Comparison of ENCODE assay signal across 9 cellular contexts in genomic region chr1:33903210-33903589, GRCh38. TPM values are rescaled to one million over a fixed set of nuclear protein-coding genes. Genes with fewer than 3 reads are reported as not detected.
DNase-seq lines count a peak whose midpoint lies in the region; ATAC-seq and TF ChIP-seq lines count a peak whose summit lies in the region.
"Had no signal": no experiment of that assay in that cellular context is flagged by ENCODE, and none has a peak within 500 bp of the region (broad histone marks: within the 10 kb centered on the region; RNA-seq: fewer than 3 reads in every experiment).

No MANE protein-coding gene starts in this region.

- peak; percentile 64 for ATAC-seq in GM18870 (IDR thresholded peaks at IDR 0.05; ENCODE audit: unreplicated experiment)
- ATAC-seq in effector memory CD8-positive, alpha-beta T cell (replicated peaks) = no peak

- TF ChIP-seq CTCF in HFFc6 (IDR thresholded peaks at IDR 0.05) = no peak

- peaks cover 10% of the 10 kb centered on the region for H3K36me3 Mint-ChIP-seq in HFFc6 (ENCODE audit: low read depth)
- no peaks in the 10 kb centered on the region for H3K36me3 Mint-ChIP-seq in effector memory CD8-positive, alpha-beta T cell (ENCODE audit: insufficient read depth)

- H3K27ac Mint-ChIP-seq in HFFc6 = no peak overlapping the region
- H3K27ac Mint-ChIP-seq in effector memory CD8-positive, alpha-beta T cell = no peak overlapping the region

- peak; percentile 24 for DNase-seq in HFFc6
- peak; percentile 75 for DNase-seq in M059J (ENCODE audit: low read depth)
- peak; percentile 91 for DNase-seq in kidney tubule cell (ENCODE audit: low spot score)
- no peak for DNase-seq in GM19240 (ENCODE audit: insufficient read length, low spot score)
- DNase-seq in NCI-H146 (lab: John Stamatoyannopoulos, UW) = no peak
- DNase-seq in GF-D8 (lab: John Stamatoyannopoulos, UW) = no peak
- DNase-seq in effector memory CD8-positive, alpha-beta T cell = no peak
- DNase-seq: activated effector memory CD4-positive, alpha-beta T cell treated with Interleukin-2 at 50 U/mL for 16 hours had no signal

- H3K27me3 Mint-ChIP-seq in HFFc6 (ENCODE audit: insufficient read depth) = peaks cover 2% of the 10 kb centered on the region; the same call in 1 of the 2 replicates
- H3K27me3 Mint-ChIP-seq in effector memory CD8-positive, alpha-beta T cell = peaks cover 11 to 19% of the 10 kb centered on the region in 2 donors

- H3K9me3 Mint-ChIP-seq in HFFc6 = peaks cover 20% of the 10 kb centered on the region
- peaks cover 0 to 5% of the 10 kb centered on the region in 2 donors for H3K9me3 Mint-ChIP-seq in effector memory CD8-positive, alpha-beta T cell

- H3K4me1 Mint-ChIP-seq in HFFc6 (ENCODE audit: low read depth) = peaks cover 20% of the 10 kb centered on the region; the same call in 1 of the 2 replicates
- no peaks in the 10 kb centered on the region for H3K4me1 Mint-ChIP-seq in effector memory CD8-positive, alpha-beta T cell (ENCODE audit: low read depth in 2 of 2)

- no peak overlapping the region; the same call in 1 of the 2 replicates for H3K4me3 Mint-ChIP-seq in HFFc6
- H3K4me3 Mint-ChIP-seq in effector memory CD8-positive, alpha-beta T cell = no peak overlapping the region

RNA-seq across cellular contexts. Expression of gene HMGB4, which starts 39.3 kb away (rescaled TPM):
- not detected for total RNA-seq in HFFc6 (2021; fragmentation: NEBNext Ultra II Directional; extraction: Animal tissue kit (Norgen Biotek cat#: 25700))
- total RNA-seq in M059J (2014; rRNA removed; shearing (Covaris generic)) = not detected in 2 replicates

Comparison
In these comparisons a context has a peak if more than half of its experiments do, and no peak if none do; other contexts are left out.
1. DNase-seq: peak in HFFc6 (single experiment), M059J (single experiment) and kidney tubule cell (single experiment); none in GM19240 (single experiment), NCI-H146 (single experiment), GF-D8 (single experiment) and effector memory CD8-positive, alpha-beta T cell (0 of 3).